15 cellular contexts compared by ENCODE assay signal in genomic region chr7:37187179-37187578, GRCh38.
"Had no signal": no experiment of that assay in that cellular context is flagged by ENCODE, and none has a peak within 500 bp of the region (broad histone marks: within the 10 kb centered on the region; RNA-seq: fewer than 3 reads in every experiment).

No MANE protein-coding gene starts in this region.

- H3K4me3 Mint-ChIP-seq: natural killer cell, neural crest cell had no signal

- H3K9me3 Mint-ChIP-seq: natural killer cell, neural crest cell had no signal

- H3K27ac ChIP-seq: gastrocnemius medialis, heart right ventricle, stomach, thoracic aorta, transverse colon had no signal

- H3K4me1 Mint-ChIP-seq: neural crest cell had no signal

- DNase-seq: effector memory CD4-positive, alpha-beta T cell; gastrocnemius medialis; heart right ventricle; hypothalamus; kidney glomerular epithelial cell; mucosa of descending colon; natural killer cell; posterior cingulate gyrus; stimulated activated CD4-positive, alpha-beta T cell treated with anti-CD3 and anti-CD28 coated beads, Interleukin-2, amount 100 ng/mL, for 24 hours; stimulated activated naive CD4-positive, alpha-beta T cell; stomach; substantia nigra; transverse colon had no signal

- H3K27ac Mint-ChIP-seq: natural killer cell had no signal

- H3K36me3 Mint-ChIP-seq: natural killer cell had no signal
